Comparison of ENCODE assay signal across 11 cellular contexts in genomic region chr6:158758941-158759479, GRCh38.
DNase-seq lines count a peak whose midpoint lies in the region; ATAC-seq and TF ChIP-seq lines count a peak whose summit lies in the region.
"Had no signal": no experiment of that assay in that cellular context is flagged by ENCODE, and none has a peak within 500 bp of the region (broad histone marks: within the 10 kb centered on the region; RNA-seq: fewer than 3 reads in every experiment).

No MANE protein-coding gene starts in this region.

- no peaks in the 10 kb centered on the region for H3K79me2 ChIP-seq in osteoblast (ENCODE audit: insufficient read depth, low read length)

- H3K4me1 ChIP-seq in osteoblast (ENCODE audit: insufficient read depth, low read length): peaks cover 3% of the 10 kb centered on the region
- H3K4me1 ChIP-seq: uterus had no signal

- no peaks in the 10 kb centered on the region for H3K27me3 ChIP-seq in WERI-Rb-1 (ENCODE audit: insufficient read depth, low read depth, severe bottlenecking)
- no peaks in the 10 kb centered on the region for H3K27me3 ChIP-seq in osteoblast (ENCODE audit: insufficient read depth, low read length)
- H3K27me3 ChIP-seq: uterus had no signal

- H3K4me2 ChIP-seq in osteoblast (ENCODE audit: insufficient read depth, low read length): no peak overlapping the region

- H3K9me3 ChIP-seq in WERI-Rb-1 (ENCODE audit: severe bottlenecking) (no peaks in the 10 kb centered on the region), osteoblast (ENCODE audit: low read depth, low read length) (no peaks in the 10 kb centered on the region)
- H3K9me3 ChIP-seq: uterus had no signal

- H3K4me3 Mint-ChIP-seq in activated CD8-positive, alpha-beta T cell treated with anti-CD3 and anti-CD28 coated beads, Interleukin-2, amount 10 ng/mL, durations not matched to agents 7 days and 5 days: no peak overlapping the region
- no peak overlapping the region for H3K4me3 Mint-ChIP-seq in activated CD8-positive, alpha-beta T cell treated with anti-CD3 and anti-CD28 coated beads for 36 hours

- H3K4me1 Mint-ChIP-seq in activated CD8-positive, alpha-beta T cell treated with anti-CD3 and anti-CD28 coated beads, Interleukin-2, amount 10 ng/mL, durations not matched to agents 7 days and 5 days (ENCODE audit: low read depth): no peaks in the 10 kb centered on the region
- H3K4me1 Mint-ChIP-seq in activated CD8-positive, alpha-beta T cell treated with anti-CD3 and anti-CD28 coated beads for 36 hours (ENCODE audit: low read depth): peaks cover 3% of the 10 kb centered on the region

- intact Hi-C loops in activated CD8-positive, alpha-beta T cell treated with anti-CD3 and anti-CD28 coated beads for 36 hours (cut with micrococcal nuclease): no loop called here

- CTCF ChIA-PET in activated CD8-positive, alpha-beta T cell treated with anti-CD3 and anti-CD28 coated beads, Interleukin-2, amount 10 ng/mL, durations not matched to agents 7 days and 5 days (lab: Charles Lee): interaction anchor here (2.0 kb wide), 1 partner anchor 214 kb away, joined by 4 read pairs; no protein-coding TSS in a partner anchor
- CTCF ChIA-PET in activated CD8-positive, alpha-beta T cell treated with anti-CD3 and anti-CD28 coated beads for 36 hours (lab: Charles Lee): interaction anchor here (1.1 to 1.5 kb wide), 2 partner anchors 55 to 375 kb away, joined by 3 read pairs; no protein-coding TSS in a partner anchor

- H3K36me3 ChIP-seq in WERI-Rb-1 (peaks cover 9% of the 10 kb centered on the region; the same call in 1 of the 2 replicates), osteoblast (ENCODE audit: insufficient read depth, low read length) (no peaks in the 10 kb centered on the region)
- H3K36me3 ChIP-seq: uterus had no signal

- no peak for DNase-seq in activated CD8-positive, alpha-beta T cell treated with anti-CD3 and anti-CD28 coated beads, Interleukin-2, amount 10 ng/mL, durations not matched to agents 7 days and 5 days
- no peak for DNase-seq in activated CD8-positive, alpha-beta T cell treated with anti-CD3 and anti-CD28 coated beads for 36 hours
- peak; percentile 41 for DNase-seq in NCI-H2081 treated with DMSO at 0.1 percent for 48 hours (lab: John Stamatoyannopoulos, UW)
- DNase-seq in WERI-Rb-1: no peak
- peak; percentile 41 for DNase-seq in osteoblast (ENCODE audit: insufficient read length, low spot score, missing footprints)
- no peak for DNase-seq in epidermal melanocyte (ENCODE audit: insufficient read length, low spot score)
- DNase-seq: effector CD4-positive, alpha-beta T cell; T-helper 2 cell; uterus had no signal

- ATAC-seq in activated CD8-positive, alpha-beta T cell treated with anti-CD3 and anti-CD28 coated beads, Interleukin-2, amount 10 ng/mL, durations not matched to agents 7 days and 5 days: peak; percentile 6
- no peak for ATAC-seq in activated CD8-positive, alpha-beta T cell treated with anti-CD3 and anti-CD28 coated beads for 36 hours
- ATAC-seq in HG02798 (IDR thresholded peaks at IDR 0.05; ENCODE audit: poor library complexity, unreplicated experiment): no peak
- no peak for ATAC-seq in HG03108 (IDR thresholded peaks at IDR 0.05; ENCODE audit: unreplicated experiment)

- POLR2A ChIA-PET in activated CD8-positive, alpha-beta T cell treated with anti-CD3 and anti-CD28 coated beads, Interleukin-2, amount 10 ng/mL, durations not matched to agents 7 days and 5 days (lab: Charles Lee): no interaction called here
- POLR2A ChIA-PET in activated CD8-positive, alpha-beta T cell treated with anti-CD3 and anti-CD28 coated beads for 36 hours (lab: Charles Lee): interaction anchor here (0.9 kb wide), 1 partner anchor 13 kb away, joined by 4 read pairs; no protein-coding TSS in a partner anchor

- H3K4me3 ChIP-seq in WERI-Rb-1 (ENCODE audit: low read depth, low read length) (no peak overlapping the region), osteoblast (ENCODE audit: insufficient read depth, low read length) (no peak overlapping the region)
- H3K4me3 ChIP-seq: uterus had no signal

- H3K27me3 Mint-ChIP-seq in activated CD8-positive, alpha-beta T cell treated with anti-CD3 and anti-CD28 coated beads, Interleukin-2, amount 10 ng/mL, durations not matched to agents 7 days and 5 days (ENCODE audit: low read depth): no peaks in the 10 kb centered on the region
- no peaks in the 10 kb centered on the region for H3K27me3 Mint-ChIP-seq in activated CD8-positive, alpha-beta T cell treated with anti-CD3 and anti-CD28 coated beads for 36 hours

- H3K9me3 Mint-ChIP-seq in activated CD8-positive, alpha-beta T cell treated with anti-CD3 and anti-CD28 coated beads, Interleukin-2, amount 10 ng/mL, durations not matched to agents 7 days and 5 days (ENCODE audit: insufficient read depth): no peaks in the 10 kb centered on the region
- no peaks in the 10 kb centered on the region for H3K9me3 Mint-ChIP-seq in activated CD8-positive, alpha-beta T cell treated with anti-CD3 and anti-CD28 coated beads for 36 hours

- H3K36me3 Mint-ChIP-seq in activated CD8-positive, alpha-beta T cell treated with anti-CD3 and anti-CD28 coated beads, Interleukin-2, amount 10 ng/mL, durations not matched to agents 7 days and 5 days (ENCODE audit: low read depth): peaks cover 41% of the 10 kb centered on the region
- H3K36me3 Mint-ChIP-seq in activated CD8-positive, alpha-beta T cell treated with anti-CD3 and anti-CD28 coated beads for 36 hours (ENCODE audit: low read depth): peaks cover 44% of the 10 kb centered on the region

- H4K20me1 ChIP-seq in osteoblast (ENCODE audit: insufficient read depth, low read length): no peaks in the 10 kb centered on the region

- H2AFZ ChIP-seq in osteoblast (ENCODE audit: low read length): no peak overlapping the region

- peak overlapping the region; percentile 95 for H3K27ac ChIP-seq in WERI-Rb-1
- no peak overlapping the region for H3K27ac ChIP-seq in osteoblast (ENCODE audit: low read depth, low read length)
- H3K27ac ChIP-seq: uterus had no signal

- TF ChIP-seq CTCF in activated CD8-positive, alpha-beta T cell treated with anti-CD3 and anti-CD28 coated beads for 36 hours (IDR thresholded peaks at IDR 0.05): no peak
- no peak for TF ChIP-seq CTCF in WERI-Rb-1 (IDR thresholded peaks at IDR 0.05; ENCODE audit: low read depth, low read length)
- no peak for TF ChIP-seq CTCF in osteoblast (IDR thresholded peaks at IDR 0.05; ENCODE audit: extremely low read depth, low read depth, low read length)

- H3K27ac Mint-ChIP-seq in activated CD8-positive, alpha-beta T cell treated with anti-CD3 and anti-CD28 coated beads, Interleukin-2, amount 10 ng/mL, durations not matched to agents 7 days and 5 days: peak overlapping the region; percentile 57
- no peak overlapping the region for H3K27ac Mint-ChIP-seq in activated CD8-positive, alpha-beta T cell treated with anti-CD3 and anti-CD28 coated beads for 36 hours

Comparison
In these comparisons a context has a peak if more than half of its experiments do, and no peak if none do; other contexts are left out.
1. DNase-seq: peak in NCI-H2081 treated with DMSO at 0.1 percent for 48 hours (single experiment) and osteoblast (single experiment); none in activated CD8-positive, alpha-beta T cell treated with anti-CD3 and anti-CD28 coated beads, Interleukin-2, amount 10 ng/mL, durations not matched to agents 7 days and 5 days (single experiment), activated CD8-positive, alpha-beta T cell treated with anti-CD3 and anti-CD28 coated beads for 36 hours (single experiment), WERI-Rb-1 (single experiment) and epidermal melanocyte (single experiment).